1 cellular context compared by ENCODE assay signal in the genomic region with DNA sequence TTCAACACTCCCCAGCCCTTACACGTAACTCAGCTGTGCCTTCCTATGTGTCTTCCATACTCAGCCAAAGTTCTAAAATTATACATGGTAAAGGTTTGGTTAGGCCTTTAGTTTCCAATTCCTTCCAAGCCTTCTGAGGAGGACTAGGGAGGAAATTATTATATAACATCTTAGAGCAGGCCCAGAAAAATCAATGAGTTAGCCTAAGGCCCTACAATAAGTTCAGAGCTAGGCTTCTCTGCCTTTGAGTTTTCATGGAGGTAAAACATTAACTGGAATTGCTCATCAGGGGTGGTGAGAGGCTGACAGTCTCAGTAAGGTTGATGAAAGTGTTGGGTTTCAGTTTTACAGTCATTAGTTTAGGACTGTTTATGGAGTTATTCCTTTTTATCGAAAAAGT.
TF ChIP-seq lines count a peak whose summit lies in the region.

No MANE protein-coding gene starts in this region.

TF ChIP-seq in K562, 482 proteins besides CTCF, POLR2A, EP300 and RAD21 (continued from another document and continues in another):
- TF ChIP-seq SUPT5H (IDR thresholded peaks at IDR 0.05) (0 out of 2 replicates have a peak, but pooled peaks have one; percentile 16), ZNF586 (CRISPR knock-in tag; conservative IDR thresholded peaks at IDR 0.05) (0 out of 2 replicates have a peak, but pooled peaks have one; percentile 2), ZC3H11A (IDR thresholded peaks at IDR 0.05; ENCODE audit: low read depth, low read length) (no peak), PPARD (CRISPR knock-in tag; IDR thresholded peaks at IDR 0.05) (0 out of 2 replicates have a peak, but pooled peaks have one; percentile 49), POLR2AphosphoS5 (IDR thresholded peaks at IDR 0.05; ENCODE audit: control insufficient read depth, insufficient read depth, low read depth, low read length) (peak; percentile 25; the same call in 1 of the 2 replicates), ZNF561 (CRISPR knock-in tag; conservative IDR thresholded peaks at IDR 0.05) (0 out of 2 replicates have a peak, but pooled peaks have one; percentile 14), RAD51 (IDR thresholded peaks at IDR 0.05; ENCODE audit: borderline replicate concordance, low read depth) (no peak), ELF4 (CRISPR knock-in tag; IDR thresholded peaks at IDR 0.05) (peak; percentile 56; the same call in 1 of the 2 replicates), ZNF174 (CRISPR knock-in tag; IDR thresholded peaks at IDR 0.05) (0 out of 2 replicates have a peak, but pooled peaks have one; percentile 27), ZNF324 (CRISPR knock-in tag; IDR thresholded peaks at IDR 0.05) (0 out of 2 replicates have a peak, but pooled peaks have one; percentile 27), ZFP1 (CRISPR knock-in tag; IDR thresholded peaks at IDR 0.05) (peak; percentile 56; the same call in 1 of the 2 replicates), KLF6 (CRISPR knock-in tag; IDR thresholded peaks at IDR 0.05; ENCODE audit: borderline replicate concordance) (0 out of 2 replicates have a peak, but pooled peaks have one; percentile 24), MIER1 (IDR thresholded peaks at IDR 0.05; ENCODE audit: low read depth) (no peak), SIRT6 (IDR thresholded peaks at IDR 0.05; ENCODE audit: low read depth, low read length) (no peak), ZNF75A (CRISPR knock-in tag; IDR thresholded peaks at IDR 0.05) (0 out of 2 replicates have a peak, but pooled peaks have one; percentile 14), SMAD3 (CRISPR knock-in tag; conservative IDR thresholded peaks at IDR 0.05) (peak; percentile 6; the same call in 1 of the 2 replicates), PTTG1 (tag; IDR thresholded peaks at IDR 0.05; ENCODE audit: low read depth) (0 out of 2 replicates have a peak, but pooled peaks have one; percentile 9), POLR2B (IDR thresholded peaks at IDR 0.05; ENCODE audit: low read depth, partially characterized antibody) (no peak), C11orf30 (IDR thresholded peaks at IDR 0.05; ENCODE audit: low read depth) (no peak), KLF1 (tag; IDR thresholded peaks at IDR 0.05) (no peak), DMBX1 (CRISPR knock-in tag; IDR thresholded peaks at IDR 0.05; ENCODE audit: borderline replicate concordance) (peak; percentile 58), KDM2B (CRISPR knock-in tag; IDR thresholded peaks at IDR 0.05) (no peak), ZNF699 (CRISPR knock-in tag; IDR thresholded peaks at IDR 0.05; ENCODE audit: insufficient replicate concordance) (no peak), ZNF3 (CRISPR knock-in tag; IDR thresholded peaks at IDR 0.05) (peak; percentile 8; the same call in 1 of the 2 replicates), MAZ (CRISPR knock-in tag; conservative IDR thresholded peaks at IDR 0.05 in 1 of 2, IDR thresholded peaks at IDR 0.05 in 1 of 2) (peak in 1 of 2 experiments; percentile 6; a peak in 1 of 4 replicates), THRAP3 (IDR thresholded peaks at IDR 0.05; ENCODE audit: borderline replicate concordance) (no peak), NFIC (IDR thresholded peaks at IDR 0.05) (0 out of 2 replicates have a peak, but pooled peaks have one; percentile 0), SMAD1 (IDR thresholded peaks at IDR 0.05; ENCODE audit: low read depth, low read length, partially characterized antibody) (peak; percentile 34), JUND (IDR thresholded peaks at IDR 0.05; ENCODE audit: borderline replicate concordance, low read depth, low read length) (no peak), JUND (tag; IDR thresholded peaks at IDR 0.05; ENCODE audit: borderline replicate concordance, low read depth, low read length) (0 out of 3 replicates have a peak, but pooled peaks have one; percentile 5), ZNF239 (CRISPR knock-in tag; IDR thresholded peaks at IDR 0.05) (peak; percentile 53; the same call in 1 of the 2 replicates), ZNF79 (CRISPR knock-in tag; IDR thresholded peaks at IDR 0.05; ENCODE audit: low read depth) (peak; percentile 36; the same call in 1 of the 2 replicates), ZNF644 (tag; IDR thresholded peaks at IDR 0.05; ENCODE audit: low read depth) (no peak), RNF2 (IDR thresholded peaks at IDR 0.05) (peak; percentile 44; the same call in 1 of the 2 replicates), ATF7 (IDR thresholded peaks at IDR 0.05) (no peak)
- TF ChIP-seq, protein P1, sequence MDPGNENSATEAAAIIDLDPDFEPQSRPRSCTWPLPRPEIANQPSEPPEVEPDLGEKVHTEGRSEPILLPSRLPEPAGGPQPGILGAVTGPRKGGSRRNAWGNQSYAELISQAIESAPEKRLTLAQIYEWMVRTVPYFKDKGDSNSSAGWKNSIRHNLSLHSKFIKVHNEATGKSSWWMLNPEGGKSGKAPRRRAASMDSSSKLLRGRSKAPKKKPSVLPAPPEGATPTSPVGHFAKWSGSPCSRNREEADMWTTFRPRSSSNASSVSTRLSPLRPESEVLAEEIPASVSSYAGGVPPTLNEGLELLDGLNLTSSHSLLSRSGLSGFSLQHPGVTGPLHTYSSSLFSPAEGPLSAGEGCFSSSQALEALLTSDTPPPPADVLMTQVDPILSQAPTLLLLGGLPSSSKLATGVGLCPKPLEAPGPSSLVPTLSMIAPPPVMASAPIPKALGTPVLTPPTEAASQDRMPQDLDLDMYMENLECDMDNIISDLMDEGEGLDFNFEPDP (CRISPR knock-in tag; IDR thresholded peaks at IDR 0.05), result no peak; the same call in 1 of the 2 replicates
- TF ChIP-seq, protein P2, sequence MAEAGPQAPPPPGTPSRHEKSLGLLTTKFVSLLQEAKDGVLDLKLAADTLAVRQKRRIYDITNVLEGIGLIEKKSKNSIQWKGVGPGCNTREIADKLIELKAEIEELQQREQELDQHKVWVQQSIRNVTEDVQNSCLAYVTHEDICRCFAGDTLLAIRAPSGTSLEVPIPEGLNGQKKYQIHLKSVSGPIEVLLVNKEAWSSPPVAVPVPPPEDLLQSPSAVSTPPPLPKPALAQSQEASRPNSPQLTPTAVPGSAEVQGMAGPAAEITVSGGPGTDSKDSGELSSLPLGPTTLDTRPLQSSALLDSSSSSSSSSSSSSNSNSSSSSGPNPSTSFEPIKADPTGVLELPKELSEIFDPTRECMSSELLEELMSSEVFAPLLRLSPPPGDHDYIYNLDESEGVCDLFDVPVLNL (CRISPR knock-in tag; IDR thresholded peaks at IDR 0.05; ENCODE audit: low read depth), result no peak
- TF ChIP-seq, protein P3, sequence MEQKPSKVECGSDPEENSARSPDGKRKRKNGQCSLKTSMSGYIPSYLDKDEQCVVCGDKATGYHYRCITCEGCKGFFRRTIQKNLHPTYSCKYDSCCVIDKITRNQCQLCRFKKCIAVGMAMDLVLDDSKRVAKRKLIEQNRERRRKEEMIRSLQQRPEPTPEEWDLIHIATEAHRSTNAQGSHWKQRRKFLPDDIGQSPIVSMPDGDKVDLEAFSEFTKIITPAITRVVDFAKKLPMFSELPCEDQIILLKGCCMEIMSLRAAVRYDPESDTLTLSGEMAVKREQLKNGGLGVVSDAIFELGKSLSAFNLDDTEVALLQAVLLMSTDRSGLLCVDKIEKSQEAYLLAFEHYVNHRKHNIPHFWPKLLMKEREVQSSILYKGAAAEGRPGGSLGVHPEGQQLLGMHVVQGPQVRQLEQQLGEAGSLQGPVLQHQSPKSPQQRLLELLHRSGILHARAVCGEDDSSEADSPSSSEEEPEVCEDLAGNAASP (IDR thresholded peaks at IDR 0.05), result no peak
- TF ChIP-seq, protein P4, sequence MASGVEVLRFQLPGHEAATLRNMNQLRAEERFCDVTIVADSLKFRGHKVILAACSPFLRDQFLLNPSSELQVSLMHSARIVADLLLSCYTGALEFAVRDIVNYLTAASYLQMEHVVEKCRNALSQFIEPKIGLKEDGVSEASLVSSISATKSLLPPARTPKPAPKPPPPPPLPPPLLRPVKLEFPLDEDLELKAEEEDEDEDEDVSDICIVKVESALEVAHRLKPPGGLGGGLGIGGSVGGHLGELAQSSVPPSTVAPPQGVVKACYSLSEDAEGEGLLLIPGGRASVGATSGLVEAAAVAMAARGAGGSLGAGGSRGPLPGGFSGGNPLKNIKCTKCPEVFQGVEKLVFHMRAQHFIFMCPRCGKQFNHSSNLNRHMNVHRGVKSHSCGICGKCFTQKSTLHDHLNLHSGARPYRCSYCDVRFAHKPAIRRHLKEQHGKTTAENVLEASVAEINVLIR (CRISPR knock-in tag; IDR thresholded peaks at IDR 0.05), result peak; percentile 60
- TF ChIP-seq, protein P5, sequence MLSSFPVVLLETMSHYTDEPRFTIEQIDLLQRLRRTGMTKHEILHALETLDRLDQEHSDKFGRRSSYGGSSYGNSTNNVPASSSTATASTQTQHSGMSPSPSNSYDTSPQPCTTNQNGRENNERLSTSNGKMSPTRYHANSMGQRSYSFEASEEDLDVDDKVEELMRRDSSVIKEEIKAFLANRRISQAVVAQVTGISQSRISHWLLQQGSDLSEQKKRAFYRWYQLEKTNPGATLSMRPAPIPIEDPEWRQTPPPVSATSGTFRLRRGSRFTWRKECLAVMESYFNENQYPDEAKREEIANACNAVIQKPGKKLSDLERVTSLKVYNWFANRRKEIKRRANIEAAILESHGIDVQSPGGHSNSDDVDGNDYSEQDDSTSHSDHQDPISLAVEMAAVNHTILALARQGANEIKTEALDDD (IDR thresholded peaks at IDR 0.05), result peak; percentile 58
- TF ChIP-seq, protein P6, sequence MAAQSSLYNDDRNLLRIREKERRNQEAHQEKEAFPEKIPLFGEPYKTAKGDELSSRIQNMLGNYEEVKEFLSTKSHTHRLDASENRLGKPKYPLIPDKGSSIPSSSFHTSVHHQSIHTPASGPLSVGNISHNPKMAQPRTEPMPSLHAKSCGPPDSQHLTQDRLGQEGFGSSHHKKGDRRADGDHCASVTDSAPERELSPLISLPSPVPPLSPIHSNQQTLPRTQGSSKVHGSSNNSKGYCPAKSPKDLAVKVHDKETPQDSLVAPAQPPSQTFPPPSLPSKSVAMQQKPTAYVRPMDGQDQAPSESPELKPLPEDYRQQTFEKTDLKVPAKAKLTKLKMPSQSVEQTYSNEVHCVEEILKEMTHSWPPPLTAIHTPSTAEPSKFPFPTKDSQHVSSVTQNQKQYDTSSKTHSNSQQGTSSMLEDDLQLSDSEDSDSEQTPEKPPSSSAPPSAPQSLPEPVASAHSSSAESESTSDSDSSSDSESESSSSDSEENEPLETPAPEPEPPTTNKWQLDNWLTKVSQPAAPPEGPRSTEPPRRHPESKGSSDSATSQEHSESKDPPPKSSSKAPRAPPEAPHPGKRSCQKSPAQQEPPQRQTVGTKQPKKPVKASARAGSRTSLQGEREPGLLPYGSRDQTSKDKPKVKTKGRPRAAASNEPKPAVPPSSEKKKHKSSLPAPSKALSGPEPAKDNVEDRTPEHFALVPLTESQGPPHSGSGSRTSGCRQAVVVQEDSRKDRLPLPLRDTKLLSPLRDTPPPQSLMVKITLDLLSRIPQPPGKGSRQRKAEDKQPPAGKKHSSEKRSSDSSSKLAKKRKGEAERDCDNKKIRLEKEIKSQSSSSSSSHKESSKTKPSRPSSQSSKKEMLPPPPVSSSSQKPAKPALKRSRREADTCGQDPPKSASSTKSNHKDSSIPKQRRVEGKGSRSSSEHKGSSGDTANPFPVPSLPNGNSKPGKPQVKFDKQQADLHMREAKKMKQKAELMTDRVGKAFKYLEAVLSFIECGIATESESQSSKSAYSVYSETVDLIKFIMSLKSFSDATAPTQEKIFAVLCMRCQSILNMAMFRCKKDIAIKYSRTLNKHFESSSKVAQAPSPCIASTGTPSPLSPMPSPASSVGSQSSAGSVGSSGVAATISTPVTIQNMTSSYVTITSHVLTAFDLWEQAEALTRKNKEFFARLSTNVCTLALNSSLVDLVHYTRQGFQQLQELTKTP (IDR thresholded peaks at IDR 0.05; ENCODE audit: low read depth in 1 of 2, partially characterized antibody in 2 of 2), result peak; percentile 76 to 84
- TF ChIP-seq, protein P7, sequence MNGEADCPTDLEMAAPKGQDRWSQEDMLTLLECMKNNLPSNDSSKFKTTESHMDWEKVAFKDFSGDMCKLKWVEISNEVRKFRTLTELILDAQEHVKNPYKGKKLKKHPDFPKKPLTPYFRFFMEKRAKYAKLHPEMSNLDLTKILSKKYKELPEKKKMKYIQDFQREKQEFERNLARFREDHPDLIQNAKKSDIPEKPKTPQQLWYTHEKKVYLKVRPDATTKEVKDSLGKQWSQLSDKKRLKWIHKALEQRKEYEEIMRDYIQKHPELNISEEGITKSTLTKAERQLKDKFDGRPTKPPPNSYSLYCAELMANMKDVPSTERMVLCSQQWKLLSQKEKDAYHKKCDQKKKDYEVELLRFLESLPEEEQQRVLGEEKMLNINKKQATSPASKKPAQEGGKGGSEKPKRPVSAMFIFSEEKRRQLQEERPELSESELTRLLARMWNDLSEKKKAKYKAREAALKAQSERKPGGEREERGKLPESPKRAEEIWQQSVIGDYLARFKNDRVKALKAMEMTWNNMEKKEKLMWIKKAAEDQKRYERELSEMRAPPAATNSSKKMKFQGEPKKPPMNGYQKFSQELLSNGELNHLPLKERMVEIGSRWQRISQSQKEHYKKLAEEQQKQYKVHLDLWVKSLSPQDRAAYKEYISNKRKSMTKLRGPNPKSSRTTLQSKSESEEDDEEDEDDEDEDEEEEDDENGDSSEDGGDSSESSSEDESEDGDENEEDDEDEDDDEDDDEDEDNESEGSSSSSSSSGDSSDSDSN (IDR thresholded peaks at IDR 0.05; ENCODE audit: borderline replicate concordance in 1 of 2, low read depth in 2 of 2, low read length in 2 of 2), result peak in 1 of 2 experiments; percentile 55; a peak in 2 of 4 replicates
- TF ChIP-seq, protein P8, sequence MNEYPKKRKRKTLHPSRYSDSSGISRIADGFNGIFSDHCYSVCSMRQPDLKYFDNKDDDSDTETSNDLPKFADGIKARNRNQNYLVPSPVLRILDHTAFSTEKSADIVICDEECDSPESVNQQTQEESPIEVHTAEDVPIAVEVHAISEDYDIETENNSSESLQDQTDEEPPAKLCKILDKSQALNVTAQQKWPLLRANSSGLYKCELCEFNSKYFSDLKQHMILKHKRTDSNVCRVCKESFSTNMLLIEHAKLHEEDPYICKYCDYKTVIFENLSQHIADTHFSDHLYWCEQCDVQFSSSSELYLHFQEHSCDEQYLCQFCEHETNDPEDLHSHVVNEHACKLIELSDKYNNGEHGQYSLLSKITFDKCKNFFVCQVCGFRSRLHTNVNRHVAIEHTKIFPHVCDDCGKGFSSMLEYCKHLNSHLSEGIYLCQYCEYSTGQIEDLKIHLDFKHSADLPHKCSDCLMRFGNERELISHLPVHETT (CRISPR knock-in tag; conservative IDR thresholded peaks at IDR 0.05 in 1 of 2, IDR thresholded peaks at IDR 0.05 in 1 of 2), result peak in 1 of 2 experiments; percentile 60; a peak in 1 of 4 replicates
- TF ChIP-seq, protein P9, sequence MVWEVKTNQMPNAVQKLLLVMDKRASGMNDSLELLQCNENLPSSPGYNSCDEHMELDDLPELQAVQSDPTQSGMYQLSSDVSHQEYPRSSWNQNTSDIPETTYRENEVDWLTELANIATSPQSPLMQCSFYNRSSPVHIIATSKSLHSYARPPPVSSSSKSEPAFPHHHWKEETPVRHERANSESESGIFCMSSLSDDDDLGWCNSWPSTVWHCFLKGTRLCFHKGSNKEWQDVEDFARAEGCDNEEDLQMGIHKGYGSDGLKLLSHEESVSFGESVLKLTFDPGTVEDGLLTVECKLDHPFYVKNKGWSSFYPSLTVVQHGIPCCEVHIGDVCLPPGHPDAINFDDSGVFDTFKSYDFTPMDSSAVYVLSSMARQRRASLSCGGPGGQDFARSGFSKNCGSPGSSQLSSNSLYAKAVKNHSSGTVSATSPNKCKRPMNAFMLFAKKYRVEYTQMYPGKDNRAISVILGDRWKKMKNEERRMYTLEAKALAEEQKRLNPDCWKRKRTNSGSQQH (CRISPR knock-in tag; IDR thresholded peaks at IDR 0.05), result peak; percentile 18; the same call in 1 of the 2 replicates
